1 cellular context compared by ENCODE assay signal in the genomic region with DNA sequence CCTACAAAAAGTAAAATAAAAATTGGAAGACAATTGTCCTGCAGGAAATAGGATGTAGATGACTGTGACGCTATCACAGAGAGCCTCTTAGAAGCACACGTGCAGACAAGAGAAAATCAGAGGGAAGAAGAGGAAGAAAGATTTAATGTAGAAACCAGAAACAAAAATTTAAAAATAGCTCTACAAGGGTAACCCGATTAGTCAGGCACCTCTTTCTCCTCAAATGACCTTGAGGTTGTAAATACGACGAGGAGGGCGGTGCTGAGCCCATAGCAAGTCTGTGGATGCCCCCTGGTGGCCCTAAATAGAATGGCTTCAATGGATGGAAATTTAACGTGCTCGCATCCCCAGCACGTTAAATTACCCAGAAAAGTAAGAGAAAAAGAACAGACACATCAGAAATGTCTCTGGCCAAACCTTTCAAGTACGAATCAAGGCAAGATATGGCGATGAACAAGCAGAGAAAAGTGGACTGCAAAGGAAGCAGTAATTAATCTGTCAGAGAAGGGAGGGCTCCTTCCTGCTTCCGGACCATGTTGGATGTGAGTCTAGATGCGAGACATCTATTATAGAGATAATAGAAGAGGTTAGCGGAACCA.
TF ChIP-seq lines count a peak whose summit lies in the region.

No MANE protein-coding gene starts in this region.

TF ChIP-seq in HepG2, 621 proteins besides CTCF, POLR2A, EP300 and RAD21 (continued from another document and continues in another):
- TF ChIP-seq KLF11 (CRISPR knock-in tag; IDR thresholded peaks at IDR 0.05): no peak
- TF ChIP-seq MAZ (IDR thresholded peaks at IDR 0.05; ENCODE audit: borderline replicate concordance, low read depth, low read length): no peak
- TF ChIP-seq MAZ (CRISPR knock-in tag; IDR thresholded peaks at IDR 0.05; ENCODE audit: low read depth): peak; percentile 41; the same call in 1 of the 2 replicates
- TF ChIP-seq SKI (IDR thresholded peaks at IDR 0.05; ENCODE audit: partially characterized antibody): no peak
- TF ChIP-seq ZMYM4 (CRISPR knock-in tag; IDR thresholded peaks at IDR 0.05): no peak
- TF ChIP-seq, protein P1, sequence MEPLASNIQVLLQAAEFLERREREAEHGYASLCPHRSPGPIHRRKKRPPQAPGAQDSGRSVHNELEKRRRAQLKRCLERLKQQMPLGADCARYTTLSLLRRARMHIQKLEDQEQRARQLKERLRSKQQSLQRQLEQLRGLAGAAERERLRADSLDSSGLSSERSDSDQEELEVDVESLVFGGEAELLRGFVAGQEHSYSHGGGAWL (CRISPR knock-in tag; IDR thresholded peaks at IDR 0.05): no peak
- TF ChIP-seq, protein P2, sequence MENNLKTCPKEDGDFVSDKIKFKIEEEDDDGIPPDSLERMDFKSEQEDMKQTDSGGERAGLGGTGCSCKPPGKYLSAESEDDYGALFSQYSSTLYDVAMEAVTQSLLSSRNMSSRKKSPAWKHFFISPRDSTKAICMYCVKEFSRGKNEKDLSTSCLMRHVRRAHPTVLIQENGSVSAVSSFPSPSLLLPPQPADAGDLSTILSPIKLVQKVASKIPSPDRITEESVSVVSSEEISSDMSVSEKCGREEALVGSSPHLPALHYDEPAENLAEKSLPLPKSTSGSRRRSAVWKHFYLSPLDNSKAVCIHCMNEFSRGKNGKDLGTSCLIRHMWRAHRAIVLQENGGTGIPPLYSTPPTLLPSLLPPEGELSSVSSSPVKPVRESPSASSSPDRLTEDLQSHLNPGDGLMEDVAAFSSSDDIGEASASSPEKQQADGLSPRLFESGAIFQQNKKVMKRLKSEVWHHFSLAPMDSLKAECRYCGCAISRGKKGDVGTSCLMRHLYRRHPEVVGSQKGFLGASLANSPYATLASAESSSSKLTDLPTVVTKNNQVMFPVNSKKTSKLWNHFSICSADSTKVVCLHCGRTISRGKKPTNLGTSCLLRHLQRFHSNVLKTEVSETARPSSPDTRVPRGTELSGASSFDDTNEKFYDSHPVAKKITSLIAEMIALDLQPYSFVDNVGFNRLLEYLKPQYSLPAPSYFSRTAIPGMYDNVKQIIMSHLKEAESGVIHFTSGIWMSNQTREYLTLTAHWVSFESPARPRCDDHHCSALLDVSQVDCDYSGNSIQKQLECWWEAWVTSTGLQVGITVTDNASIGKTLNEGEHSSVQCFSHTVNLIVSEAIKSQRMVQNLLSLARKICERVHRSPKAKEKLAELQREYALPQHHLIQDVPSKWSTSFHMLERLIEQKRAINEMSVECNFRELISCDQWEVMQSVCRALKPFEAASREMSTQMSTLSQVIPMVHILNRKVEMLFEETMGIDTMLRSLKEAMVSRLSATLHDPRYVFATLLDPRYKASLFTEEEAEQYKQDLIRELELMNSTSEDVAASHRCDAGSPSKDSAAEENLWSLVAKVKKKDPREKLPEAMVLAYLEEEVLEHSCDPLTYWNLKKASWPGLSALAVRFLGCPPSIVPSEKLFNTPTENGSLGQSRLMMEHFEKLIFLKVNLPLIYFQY (CRISPR knock-in tag; IDR thresholded peaks at IDR 0.05; ENCODE audit: borderline replicate concordance): no peak
- TF ChIP-seq STAG1 (CRISPR knock-in tag; IDR thresholded peaks at IDR 0.05): peak; percentile 90
- TF ChIP-seq, protein P3, sequence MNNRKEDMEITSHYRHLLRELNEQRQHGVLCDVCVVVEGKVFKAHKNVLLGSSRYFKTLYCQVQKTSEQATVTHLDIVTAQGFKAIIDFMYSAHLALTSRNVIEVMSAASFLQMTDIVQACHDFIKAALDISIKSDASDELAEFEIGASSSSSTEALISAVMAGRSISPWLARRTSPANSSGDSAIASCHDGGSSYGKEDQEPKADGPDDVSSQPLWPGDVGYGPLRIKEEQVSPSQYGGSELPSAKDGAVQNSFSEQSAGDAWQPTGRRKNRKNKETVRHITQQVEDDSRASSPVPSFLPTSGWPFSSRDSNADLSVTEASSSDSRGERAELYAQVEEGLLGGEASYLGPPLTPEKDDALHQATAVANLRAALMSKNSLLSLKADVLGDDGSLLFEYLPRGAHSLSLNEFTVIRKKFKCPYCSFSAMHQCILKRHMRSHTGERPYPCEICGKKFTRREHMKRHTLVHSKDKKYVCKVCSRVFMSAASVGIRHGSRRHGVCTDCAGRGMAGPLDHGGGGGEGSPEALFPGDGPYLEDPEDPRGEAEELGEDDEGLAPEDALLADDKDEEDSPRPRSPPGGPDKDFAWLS (CRISPR knock-in tag; IDR thresholded peaks at IDR 0.05; ENCODE audit: borderline replicate concordance): peak; percentile 46; the same call in 1 of the 2 replicates
- TF ChIP-seq HNRNPL (IDR thresholded peaks at IDR 0.05; ENCODE audit: low read depth, low read length): no peak
- peak; percentile 50; the same call in 1 of the 2 replicates for TF ChIP-seq ZZZ3 (CRISPR knock-in tag; IDR thresholded peaks at IDR 0.05; ENCODE audit: borderline replicate concordance)
- no peak for TF ChIP-seq ZC3H4 (CRISPR knock-in tag; IDR thresholded peaks at IDR 0.05; ENCODE audit: borderline replicate concordance)
- no peak for TF ChIP-seq JUNB (CRISPR knock-in tag; IDR thresholded peaks at IDR 0.05; ENCODE audit: borderline replicate concordance)
- TF ChIP-seq BCL6 (CRISPR knock-in tag; IDR thresholded peaks at IDR 0.05): peak; percentile 27; the same call in 1 of the 2 replicates
- TF ChIP-seq HNF4A (CRISPR knock-in tag; IDR thresholded peaks at IDR 0.05): no peak
- no peak for TF ChIP-seq SOX6 (IDR thresholded peaks at IDR 0.05)
- no peak for TF ChIP-seq SOX6 (CRISPR knock-in tag; IDR thresholded peaks at IDR 0.05)
- no peak for TF ChIP-seq EZH2 (conservative IDR thresholded peaks at IDR 0.05; ENCODE audit: low read depth, low read length)
- TF ChIP-seq, protein P4, sequence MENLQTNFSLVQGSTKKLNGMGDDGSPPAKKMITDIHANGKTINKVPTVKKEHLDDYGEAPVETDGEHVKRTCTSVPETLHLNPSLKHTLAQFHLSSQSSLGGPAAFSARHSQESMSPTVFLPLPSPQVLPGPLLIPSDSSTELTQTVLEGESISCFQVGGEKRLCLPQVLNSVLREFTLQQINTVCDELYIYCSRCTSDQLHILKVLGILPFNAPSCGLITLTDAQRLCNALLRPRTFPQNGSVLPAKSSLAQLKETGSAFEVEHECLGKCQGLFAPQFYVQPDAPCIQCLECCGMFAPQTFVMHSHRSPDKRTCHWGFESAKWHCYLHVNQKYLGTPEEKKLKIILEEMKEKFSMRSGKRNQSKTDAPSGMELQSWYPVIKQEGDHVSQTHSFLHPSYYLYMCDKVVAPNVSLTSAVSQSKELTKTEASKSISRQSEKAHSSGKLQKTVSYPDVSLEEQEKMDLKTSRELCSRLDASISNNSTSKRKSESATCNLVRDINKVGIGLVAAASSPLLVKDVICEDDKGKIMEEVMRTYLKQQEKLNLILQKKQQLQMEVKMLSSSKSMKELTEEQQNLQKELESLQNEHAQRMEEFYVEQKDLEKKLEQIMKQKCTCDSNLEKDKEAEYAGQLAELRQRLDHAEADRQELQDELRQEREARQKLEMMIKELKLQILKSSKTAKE (CRISPR knock-in tag; IDR thresholded peaks at IDR 0.05; ENCODE audit: borderline replicate concordance): no peak
- no peak for TF ChIP-seq ADNP (CRISPR knock-in tag; IDR thresholded peaks at IDR 0.05)
- TF ChIP-seq GPN1 (CRISPR knock-in tag; IDR thresholded peaks at IDR 0.05; ENCODE audit: borderline replicate concordance): no peak
- TF ChIP-seq, protein P5, sequence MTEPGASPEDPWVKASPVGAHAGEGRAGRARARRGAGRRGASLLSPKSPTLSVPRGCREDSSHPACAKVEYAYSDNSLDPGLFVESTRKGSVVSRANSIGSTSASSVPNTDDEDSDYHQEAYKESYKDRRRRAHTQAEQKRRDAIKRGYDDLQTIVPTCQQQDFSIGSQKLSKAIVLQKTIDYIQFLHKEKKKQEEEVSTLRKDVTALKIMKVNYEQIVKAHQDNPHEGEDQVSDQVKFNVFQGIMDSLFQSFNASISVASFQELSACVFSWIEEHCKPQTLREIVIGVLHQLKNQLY (CRISPR knock-in tag; IDR thresholded peaks at IDR 0.05): peak; percentile 36; the same call in 1 of the 2 replicates
- 0 out of 2 replicates have a peak, but pooled peaks have one; percentile 19 for TF ChIP-seq NR2C2 (CRISPR knock-in tag; IDR thresholded peaks at IDR 0.05; ENCODE audit: borderline replicate concordance)
- TF ChIP-seq ZNF556 (CRISPR knock-in tag; IDR thresholded peaks at IDR 0.05; ENCODE audit: borderline replicate concordance): no peak
- no peak for TF ChIP-seq ZFP36 (IDR thresholded peaks at IDR 0.05; ENCODE audit: borderline replicate concordance, low read depth, low read length, partially characterized antibody)
- TF ChIP-seq KAT8 (CRISPR knock-in tag; IDR thresholded peaks at IDR 0.05): peak; percentile 73
- no peak for TF ChIP-seq PAX8 (CRISPR knock-in tag; IDR thresholded peaks at IDR 0.05; ENCODE audit: borderline replicate concordance)
- peak; percentile 58 for TF ChIP-seq THAP11 (CRISPR knock-in tag; IDR thresholded peaks at IDR 0.05)
- no peak for TF ChIP-seq SP1 (IDR thresholded peaks at IDR 0.05)
- TF ChIP-seq SP1 (CRISPR knock-in tag; IDR thresholded peaks at IDR 0.05): peak; percentile 55; the same call in 1 of the 2 replicates
- TF ChIP-seq FOXA1 (IDR thresholded peaks at IDR 0.05): no peak
- peak; percentile 84 for TF ChIP-seq FOXA1 (CRISPR knock-in tag; IDR thresholded peaks at IDR 0.05)
- TF ChIP-seq, protein P6, sequence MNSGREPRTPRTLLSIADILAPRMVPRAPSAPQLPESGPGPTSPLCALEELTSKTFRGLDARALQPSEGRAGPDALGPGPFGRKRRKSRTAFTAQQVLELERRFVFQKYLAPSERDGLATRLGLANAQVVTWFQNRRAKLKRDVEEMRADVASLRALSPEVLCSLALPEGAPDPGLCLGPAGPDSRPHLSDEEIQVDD (CRISPR knock-in tag; IDR thresholded peaks at IDR 0.05; ENCODE audit: borderline replicate concordance): no peak
- TF ChIP-seq CREB1 (IDR thresholded peaks at IDR 0.05): no peak
- TF ChIP-seq CREB1 (CRISPR knock-in tag; IDR thresholded peaks at IDR 0.05): no peak
- no peak for TF ChIP-seq YEATS4 (CRISPR knock-in tag; IDR thresholded peaks at IDR 0.05; ENCODE audit: borderline replicate concordance)
- TF ChIP-seq ZNF333 (CRISPR knock-in tag; IDR thresholded peaks at IDR 0.05; ENCODE audit: borderline replicate concordance): no peak
- no peak for TF ChIP-seq ZNF468 (CRISPR knock-in tag; IDR thresholded peaks at IDR 0.05)
- no peak for TF ChIP-seq CEBPG (CRISPR knock-in tag; IDR thresholded peaks at IDR 0.05)
- TF ChIP-seq FOXM1 (CRISPR knock-in tag; IDR thresholded peaks at IDR 0.05): no peak
- no peak for TF ChIP-seq NFKBIZ (CRISPR knock-in tag; IDR thresholded peaks at IDR 0.05)
- TF ChIP-seq, protein P7, sequence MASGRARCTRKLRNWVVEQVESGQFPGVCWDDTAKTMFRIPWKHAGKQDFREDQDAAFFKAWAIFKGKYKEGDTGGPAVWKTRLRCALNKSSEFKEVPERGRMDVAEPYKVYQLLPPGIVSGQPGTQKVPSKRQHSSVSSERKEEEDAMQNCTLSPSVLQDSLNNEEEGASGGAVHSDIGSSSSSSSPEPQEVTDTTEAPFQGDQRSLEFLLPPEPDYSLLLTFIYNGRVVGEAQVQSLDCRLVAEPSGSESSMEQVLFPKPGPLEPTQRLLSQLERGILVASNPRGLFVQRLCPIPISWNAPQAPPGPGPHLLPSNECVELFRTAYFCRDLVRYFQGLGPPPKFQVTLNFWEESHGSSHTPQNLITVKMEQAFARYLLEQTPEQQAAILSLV (CRISPR knock-in tag; IDR thresholded peaks at IDR 0.05; ENCODE audit: borderline replicate concordance): no peak
- TF ChIP-seq, protein P8, sequence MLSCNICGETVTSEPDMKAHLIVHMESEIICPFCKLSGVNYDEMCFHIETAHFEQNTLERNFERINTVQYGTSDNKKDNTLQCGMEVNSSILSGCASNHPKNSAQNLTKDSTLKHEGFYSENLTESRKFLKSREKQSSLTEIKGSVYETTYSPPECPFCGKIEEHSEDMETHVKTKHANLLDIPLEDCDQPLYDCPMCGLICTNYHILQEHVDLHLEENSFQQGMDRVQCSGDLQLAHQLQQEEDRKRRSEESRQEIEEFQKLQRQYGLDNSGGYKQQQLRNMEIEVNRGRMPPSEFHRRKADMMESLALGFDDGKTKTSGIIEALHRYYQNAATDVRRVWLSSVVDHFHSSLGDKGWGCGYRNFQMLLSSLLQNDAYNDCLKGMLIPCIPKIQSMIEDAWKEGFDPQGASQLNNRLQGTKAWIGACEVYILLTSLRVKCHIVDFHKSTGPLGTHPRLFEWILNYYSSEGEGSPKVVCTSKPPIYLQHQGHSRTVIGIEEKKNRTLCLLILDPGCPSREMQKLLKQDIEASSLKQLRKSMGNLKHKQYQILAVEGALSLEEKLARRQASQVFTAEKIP (CRISPR knock-in tag; IDR thresholded peaks at IDR 0.05; ENCODE audit: borderline replicate concordance): no peak
- no peak for TF ChIP-seq SMAD1 (CRISPR knock-in tag; IDR thresholded peaks at IDR 0.05; ENCODE audit: borderline replicate concordance, low read depth)
- TF ChIP-seq, protein P9, sequence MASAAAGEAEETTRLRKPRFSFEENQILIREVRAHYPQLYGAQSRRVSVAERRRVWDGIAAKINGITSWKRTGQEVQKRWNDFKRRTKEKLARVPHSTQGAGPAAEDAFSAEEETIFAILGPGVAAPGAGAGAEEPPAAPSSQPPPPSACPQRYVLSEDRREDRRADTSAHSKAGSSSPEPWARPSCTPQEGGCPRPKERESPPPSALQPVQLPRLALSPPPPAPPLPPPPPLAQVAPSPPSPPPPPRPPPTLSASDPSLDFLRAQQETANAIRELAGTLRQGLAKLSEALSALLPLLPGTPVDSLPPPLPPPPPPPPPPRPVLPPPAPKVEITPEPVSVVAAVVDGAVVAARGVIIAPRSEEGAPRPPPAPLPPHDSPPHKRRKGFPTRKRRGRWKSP (CRISPR knock-in tag; IDR thresholded peaks at IDR 0.05): no peak
